Comparison of ENCODE assay signal across 2 cellular contexts in the genomic region with DNA sequence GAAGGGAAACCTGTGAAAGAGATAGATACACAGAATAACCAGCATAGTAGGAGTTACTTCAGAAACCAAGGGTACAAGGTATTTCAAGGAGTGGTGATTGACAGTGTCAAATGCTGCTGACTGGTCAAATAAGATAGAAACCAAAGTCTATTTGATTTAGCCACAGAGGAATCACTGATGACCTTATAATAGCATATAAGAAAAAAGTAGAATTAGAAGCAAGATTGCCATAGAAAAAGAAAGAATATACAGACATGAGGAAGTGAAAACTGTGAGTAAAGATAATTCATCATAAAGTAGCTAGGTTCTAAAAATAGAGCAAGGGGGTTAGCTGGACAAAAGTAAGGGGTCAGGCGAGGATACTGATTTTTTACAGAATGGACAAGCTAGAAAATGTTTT.
TF ChIP-seq lines count a peak whose summit lies in the region.

No MANE protein-coding gene starts in this region.

TF ChIP-seq in HepG2, 621 proteins besides CTCF, POLR2A, EP300 and RAD21:
- peak; percentile 56 to 64; a peak in 3 of 4 replicates for TF ChIP-seq MAFK (conservative IDR thresholded peaks at IDR 0.05 in 1 of 2, IDR thresholded peaks at IDR 0.05 in 1 of 2; ENCODE audit: low read length in 2 of 2)
- no peak for TF ChIP-seq NR2F6 (IDR thresholded peaks at IDR 0.05)
- TF ChIP-seq NR2F6 (CRISPR knock-in tag; IDR thresholded peaks at IDR 0.05), result no peak
- TF ChIP-seq MAFF (IDR thresholded peaks at IDR 0.05; ENCODE audit: low read depth, low read length), result peak; percentile 63

TF ChIP-seq in SK-N-SH treated with all-trans-retinoic acid at 6 μM for 48 hours, 23 proteins besides CTCF, POLR2A, EP300 and RAD21:
- TF ChIP-seq ARNTL (CRISPR knock-in tag; IDR thresholded peaks at IDR 0.05; ENCODE audit: borderline replicate concordance, low read depth) (no peak), ZNF70 (CRISPR knock-in tag; IDR thresholded peaks at IDR 0.05) (no peak), OSR1 (CRISPR knock-in tag; IDR thresholded peaks at IDR 0.05) (no peak), ISL1 (CRISPR knock-in tag; IDR thresholded peaks at IDR 0.05) (no peak), RARB (CRISPR knock-in tag; IDR thresholded peaks at IDR 0.05) (no peak), ZFP30 (CRISPR knock-in tag; IDR thresholded peaks at IDR 0.05) (no peak), BACH2 (CRISPR knock-in tag; IDR thresholded peaks at IDR 0.05; ENCODE audit: borderline replicate concordance) (no peak)
- TF ChIP-seq, protein P1, sequence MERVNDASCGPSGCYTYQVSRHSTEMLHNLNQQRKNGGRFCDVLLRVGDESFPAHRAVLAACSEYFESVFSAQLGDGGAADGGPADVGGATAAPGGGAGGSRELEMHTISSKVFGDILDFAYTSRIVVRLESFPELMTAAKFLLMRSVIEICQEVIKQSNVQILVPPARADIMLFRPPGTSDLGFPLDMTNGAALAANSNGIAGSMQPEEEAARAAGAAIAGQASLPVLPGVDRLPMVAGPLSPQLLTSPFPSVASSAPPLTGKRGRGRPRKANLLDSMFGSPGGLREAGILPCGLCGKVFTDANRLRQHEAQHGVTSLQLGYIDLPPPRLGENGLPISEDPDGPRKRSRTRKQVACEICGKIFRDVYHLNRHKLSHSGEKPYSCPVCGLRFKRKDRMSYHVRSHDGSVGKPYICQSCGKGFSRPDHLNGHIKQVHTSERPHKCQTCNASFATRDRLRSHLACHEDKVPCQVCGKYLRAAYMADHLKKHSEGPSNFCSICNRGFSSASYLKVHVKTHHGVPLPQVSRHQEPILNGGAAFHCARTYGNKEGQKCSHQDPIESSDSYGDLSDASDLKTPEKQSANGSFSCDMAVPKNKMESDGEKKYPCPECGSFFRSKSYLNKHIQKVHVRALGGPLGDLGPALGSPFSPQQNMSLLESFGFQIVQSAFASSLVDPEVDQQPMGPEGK (CRISPR knock-in tag; IDR thresholded peaks at IDR 0.05; ENCODE audit: borderline replicate concordance), result no peak
- TF ChIP-seq, protein P2, sequence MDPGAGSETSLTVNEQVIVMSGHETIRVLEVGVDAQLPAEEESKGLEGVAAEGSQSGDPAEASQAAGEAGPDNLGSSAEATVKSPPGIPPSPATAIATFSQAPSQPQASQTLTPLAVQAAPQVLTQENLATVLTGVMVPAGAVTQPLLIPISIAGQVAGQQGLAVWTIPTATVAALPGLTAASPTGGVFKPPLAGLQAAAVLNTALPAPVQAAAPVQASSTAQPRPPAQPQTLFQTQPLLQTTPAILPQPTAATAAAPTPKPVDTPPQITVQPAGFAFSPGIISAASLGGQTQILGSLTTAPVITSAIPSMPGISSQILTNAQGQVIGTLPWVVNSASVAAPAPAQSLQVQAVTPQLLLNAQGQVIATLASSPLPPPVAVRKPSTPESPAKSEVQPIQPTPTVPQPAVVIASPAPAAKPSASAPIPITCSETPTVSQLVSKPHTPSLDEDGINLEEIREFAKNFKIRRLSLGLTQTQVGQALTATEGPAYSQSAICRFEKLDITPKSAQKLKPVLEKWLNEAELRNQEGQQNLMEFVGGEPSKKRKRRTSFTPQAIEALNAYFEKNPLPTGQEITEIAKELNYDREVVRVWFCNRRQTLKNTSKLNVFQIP (CRISPR knock-in tag; IDR thresholded peaks at IDR 0.05; ENCODE audit: borderline replicate concordance, low read depth), result no peak
